Comparison of ENCODE assay signal across 14 cellular contexts in genomic region chr11:100740440-100740839, GRCh38. TPM values are rescaled to one million over a fixed set of nuclear protein-coding genes. Genes with fewer than 3 reads are reported as not detected.
DNase-seq lines count a peak whose midpoint lies in the region; ATAC-seq and TF ChIP-seq lines count a peak whose summit lies in the region.
"Had no signal": no experiment of that assay in that cellular context is flagged by ENCODE, and none has a peak within 500 bp of the region (broad histone marks: within the 10 kb centered on the region; RNA-seq: fewer than 3 reads in every experiment).

No MANE protein-coding gene starts in this region.

- H4K20me1 ChIP-seq in PC-9 (ENCODE audit: insufficient read depth), result no peaks in the 10 kb centered on the region; the same call in 1 of the 2 replicates

- ATAC-seq in upper lobe of right lung, result no peak
- ATAC-seq in natural killer cell treated with Interleukin-12 subunit alpha and Interleukin-12 subunit beta and Interleukin-15 and Interleukin-18, amount 100 ng/mL, for 72 hours, result no peak
- ATAC-seq: activated CD4-positive, alpha-beta T cell treated with anti-CD3 and anti-CD28 coated beads for 36 hours; activated T-cell treated with anti-CD3 and anti-CD28 coated beads, Interleukin-2, amount 50 U/mL, for 72 hours had no signal

- H3F3A ChIP-seq in PC-9 (ENCODE audit: insufficient read depth, low read depth), result peaks cover 8% of the 10 kb centered on the region; the same call in 1 of the 2 replicates

- H3K9me3 ChIP-seq in PC-9 (ENCODE audit: insufficient read depth, low read depth) (no peaks in the 10 kb centered on the region), uterus (no peaks in the 10 kb centered on the region), upper lobe of right lung (no peaks in the 10 kb centered on the region)
- H3K9me3 ChIP-seq: ascending aorta had no signal

- H3K27ac Mint-ChIP-seq in natural killer cell treated with Interleukin-12 subunit alpha and Interleukin-12 subunit beta and Interleukin-15 and Interleukin-18, amount 100 ng/mL, for 72 hours, result no peak overlapping the region
- H3K27ac Mint-ChIP-seq: activated CD4-positive, alpha-beta T cell treated with anti-CD3 and anti-CD28 coated beads for 36 hours; activated T-cell treated with anti-CD3 and anti-CD28 coated beads, Interleukin-2, amount 50 U/mL, for 72 hours had no signal

- no peaks in the 10 kb centered on the region for H3K36me3 Mint-ChIP-seq in natural killer cell treated with Interleukin-12 subunit alpha and Interleukin-12 subunit beta and Interleukin-15 and Interleukin-18, amount 100 ng/mL, for 72 hours

- H3K27me3 Mint-ChIP-seq in natural killer cell treated with Interleukin-12 subunit alpha and Interleukin-12 subunit beta and Interleukin-15 and Interleukin-18, amount 100 ng/mL, for 72 hours, result no peaks in the 10 kb centered on the region

- peaks cover 3% of the 10 kb centered on the region; the same call in 1 of the 2 replicates for H3K79me2 ChIP-seq in PC-9 (ENCODE audit: low read depth)

- DNase-seq in PC-9 (peak; percentile 9 to 46), fibroblast of pulmonary artery (ENCODE audit: low read depth) (peak; percentile 75), myocyte (ENCODE audit: low read depth) (peak; percentile 35), uterus (no peak), upper lobe of right lung (no peak), T-helper 2 cell (no peak)
- no peak for DNase-seq in natural killer cell treated with Interleukin-12 subunit alpha and Interleukin-12 subunit beta and Interleukin-15 and Interleukin-18, amount 100 ng/mL, for 72 hours (ENCODE audit: low spot score)
- DNase-seq: activated CD4-positive, alpha-beta T cell treated with anti-CD3 and anti-CD28 coated beads for 36 hours; activated T-cell treated with anti-CD3 and anti-CD28 coated beads, Interleukin-2, amount 50 U/mL, for 72 hours; KG1; NCI-H2029; nucleus accumbens; stimulated activated CD4-positive, alpha-beta T cell treated with anti-CD3 and anti-CD28 coated beads, Interleukin-4, amount 100 ng/mL, for 24 hours had no signal

- TF ChIP-seq CTCF in PC-9 (conservative IDR thresholded peaks at IDR 0.05) (no peak), fibroblast of pulmonary artery (IDR thresholded peaks at IDR 0.05; ENCODE audit: low read length, missing control alignments) (no peak), uterus (IDR thresholded peaks at IDR 0.05) (no peak), upper lobe of right lung (IDR thresholded peaks at IDR 0.05) (no peak)

- H2AFZ ChIP-seq in PC-9, result no peak overlapping the region

- H3K4me3 Mint-ChIP-seq in natural killer cell treated with Interleukin-12 subunit alpha and Interleukin-12 subunit beta and Interleukin-15 and Interleukin-18, amount 100 ng/mL, for 72 hours, result no peak overlapping the region
- H3K4me3 Mint-ChIP-seq: activated CD4-positive, alpha-beta T cell treated with anti-CD3 and anti-CD28 coated beads for 36 hours; activated T-cell treated with anti-CD3 and anti-CD28 coated beads, Interleukin-2, amount 50 U/mL, for 72 hours had no signal

- H3K4me1 Mint-ChIP-seq in natural killer cell treated with Interleukin-12 subunit alpha and Interleukin-12 subunit beta and Interleukin-15 and Interleukin-18, amount 100 ng/mL, for 72 hours (ENCODE audit: low read depth in 2 of 2), result peaks cover 0 to 12% of the 10 kb centered on the region in 2 donors
- H3K4me1 Mint-ChIP-seq: activated CD4-positive, alpha-beta T cell treated with anti-CD3 and anti-CD28 coated beads for 36 hours had no signal

- peaks cover 4% of the 10 kb centered on the region for H3K9me3 Mint-ChIP-seq in natural killer cell treated with Interleukin-12 subunit alpha and Interleukin-12 subunit beta and Interleukin-15 and Interleukin-18, amount 100 ng/mL, for 72 hours

- POLR2A ChIA-PET in PC-9 (lab: Charles Lee; ENCODE audit: unreplicated experiment), result interaction anchor here (0.6 to 1.1 kb wide), 3 partner anchors 20 to 162 kb away, joined by 5 to 20 read pairs (median 7); no protein-coding TSS in a partner anchor

- H3K4me3 ChIP-seq in PC-9, result no peak overlapping the region; the same call in 1 of the 2 replicates
- no peak overlapping the region for H3K4me3 ChIP-seq in fibroblast of pulmonary artery (replicated peaks; ENCODE audit: low read depth, low read length)
- no peak overlapping the region for H3K4me3 ChIP-seq in uterus
- H3K4me3 ChIP-seq in upper lobe of right lung, result no peak overlapping the region
- H3K4me3 ChIP-seq: ascending aorta had no signal

- H3K36me3 ChIP-seq in PC-9 (ENCODE audit: low read depth) (no peaks in the 10 kb centered on the region), uterus (no peaks in the 10 kb centered on the region), upper lobe of right lung (no peaks in the 10 kb centered on the region)
- H3K36me3 ChIP-seq: ascending aorta had no signal

- intact Hi-C loops in PC-9 (cut with micrococcal nuclease; ENCODE audit: unreplicated experiment), result loop anchor here (1.0 kb wide), 1 partner anchor 88 kb away; no protein-coding TSS in a partner anchor
- intact Hi-C loops in uterus (cut with DNase I; ENCODE audit: low total_unique reads), result no loop called here
- intact Hi-C loops in upper lobe of right lung (cut with DNase I), result no loop called here

- H3K27me3 ChIP-seq in PC-9 (ENCODE audit: insufficient read depth, low read depth) (no peaks in the 10 kb centered on the region), uterus (no peaks in the 10 kb centered on the region), upper lobe of right lung (no peaks in the 10 kb centered on the region)
- H3K27me3 ChIP-seq: ascending aorta had no signal

- peaks cover 40% of the 10 kb centered on the region for H3K4me1 ChIP-seq in PC-9 (replicated peaks; ENCODE audit: insufficient read depth)
- peaks cover 10 to 15% of the 10 kb centered on the region in 2 donors for H3K4me1 ChIP-seq in uterus
- peaks cover 10% of the 10 kb centered on the region for H3K4me1 ChIP-seq in upper lobe of right lung

- CTCF ChIA-PET in PC-9 (lab: Charles Lee), result no interaction called here

- BruUV-seq in PC-9 (replicated peaks; lab: Mats Ljungman, UMichigan), result no TSS peak

- H3K9me2 ChIP-seq in PC-9 (ENCODE audit: insufficient read depth), result no peaks in the 10 kb centered on the region

- H3K4me2 ChIP-seq in PC-9, result peak overlapping the region; percentile 26; the same call in 1 of the 2 replicates

- no peak for TF ChIP-seq POLR2A in uterus (IDR thresholded peaks at IDR 0.05)

- H3K27ac ChIP-seq in PC-9, result peak overlapping the region; percentile 63
- peak overlapping the region; percentile 42 to 69 for H3K27ac ChIP-seq in uterus
- H3K27ac ChIP-seq in upper lobe of right lung, result no peak overlapping the region
- H3K27ac ChIP-seq: ascending aorta had no signal

RNA-seq across cellular contexts. Expression of gene ARHGAP42, which starts 53.4 kb away (rescaled TPM):
- total RNA-seq in PC-9 (2021) (12.8 and 16.1 TPM in 2 replicates), myocyte (21.2 and 26.2 TPM in 2 replicates), uterus (10 to 100 TPM; 10.2 to 51.6 (median 21.1) TPM), upper lobe of right lung (19.8 TPM)
- 4.6 TPM for polyA plus RNA-seq in myocyte (2012)
- total RNA-seq in natural killer cell treated with Interleukin-12 subunit alpha and Interleukin-12 subunit beta and Interleukin-15 and Interleukin-18, amount 100 ng/mL, for 72 hours, result 1 to 10 TPM; 1.6 to 5.1 TPM
- total RNA-seq: activated CD4-positive, alpha-beta T cell treated with anti-CD3 and anti-CD28 coated beads for 36 hours had no signal

Comparison
In these comparisons a context has a peak if more than half of its experiments do, and no peak if none do; other contexts are left out.
1. DNase-seq: peak in PC-9 (2 of 2), fibroblast of pulmonary artery (single experiment) and myocyte (single experiment); none in uterus (0 of 2), upper lobe of right lung (single experiment), T-helper 2 cell (0 of 5) and natural killer cell treated with Interleukin-12 subunit alpha and Interleukin-12 subunit beta and Interleukin-15 and Interleukin-18, amount 100 ng/mL, for 72 hours (single experiment).